In genomic region chr6:147873826-147874225, GRCh38 we compare ENCODE assay signal across 22 cellular contexts.
A peak's percentile ranks its signal among the peaks of the same experiment; 100 is the strongest.
DNase-seq lines count a peak whose midpoint lies in the region; ATAC-seq lines count a peak whose summit lies in the region.
"Had no signal": no experiment of that assay in that cellular context is flagged by ENCODE, and none has a peak within 500 bp of the region (broad histone marks: within the 10 kb centered on the region; RNA-seq: fewer than 3 reads in every experiment).

No MANE protein-coding gene starts in this region.

- DNase-seq in HCEC 1CT (peak; percentile 35), iris pigment epithelial cell (ENCODE audit: low read depth) (peak; percentile 19), HT-29 (ENCODE audit: low spot score) (no peak), NCI-H446 treated with DMSO at 0.1 percent for 48 hours (lab: John Stamatoyannopoulos, UW) (no peak)
- DNase-seq: C1 segment of cervical spinal cord; Caco-2; CD8-positive, alpha-beta T cell; EL; GDM1; MV-4-11; NCI-H2029; NCI-H446; NCI-H526; NCI-H82; NK-92 treated with Interleukin-12 subunit alpha and Interleukin-12 subunit beta, amount 100 ng/mL, for 24 hours; PC-3; SK-N-SH had no signal

- H3K4me3 ChIP-seq in endocrine pancreas (ENCODE audit: control insufficient read depth, insufficient read depth, low read length) = peak overlapping the region; percentile 22
- H3K4me3 ChIP-seq: GM12878 had no signal

- H3K4me1 ChIP-seq in endocrine pancreas (ENCODE audit: control insufficient read depth, insufficient read depth, low read length) = no peaks in the 10 kb centered on the region

- H3K36me3 ChIP-seq in endocrine pancreas (ENCODE audit: control insufficient read depth, insufficient read depth, low read length) = no peaks in the 10 kb centered on the region

- no peak overlapping the region for H3K9ac ChIP-seq in endocrine pancreas (ENCODE audit: control insufficient read depth, insufficient read depth, low read length)
- H3K9ac ChIP-seq: SK-N-SH had no signal

- no peaks in the 10 kb centered on the region for H3K27me3 ChIP-seq in endocrine pancreas (ENCODE audit: control insufficient read depth, insufficient read depth, low read length)

- no peaks in the 10 kb centered on the region for H3K9me3 ChIP-seq in endocrine pancreas (ENCODE audit: control insufficient read depth, low read length)
- H3K9me3 ChIP-seq: Caco-2, SK-N-SH had no signal

- ATAC-seq in HG02678 (IDR thresholded peaks at IDR 0.05; ENCODE audit: unreplicated experiment) = no peak
- no peak for ATAC-seq in GM19395 (IDR thresholded peaks at IDR 0.05; ENCODE audit: unreplicated experiment)
- ATAC-seq: CD8-positive, alpha-beta T cell; GM12878; HCT116; PC-3 had no signal

Comparison
In these comparisons a context has a peak if more than half of its experiments do, and no peak if none do; other contexts are left out.
1. DNase-seq: peak in HCEC 1CT (single experiment) and iris pigment epithelial cell (single experiment); none in HT-29 (single experiment) and NCI-H446 treated with DMSO at 0.1 percent for 48 hours (single experiment).